29 cellular contexts compared by ENCODE assay signal in the genomic region with DNA sequence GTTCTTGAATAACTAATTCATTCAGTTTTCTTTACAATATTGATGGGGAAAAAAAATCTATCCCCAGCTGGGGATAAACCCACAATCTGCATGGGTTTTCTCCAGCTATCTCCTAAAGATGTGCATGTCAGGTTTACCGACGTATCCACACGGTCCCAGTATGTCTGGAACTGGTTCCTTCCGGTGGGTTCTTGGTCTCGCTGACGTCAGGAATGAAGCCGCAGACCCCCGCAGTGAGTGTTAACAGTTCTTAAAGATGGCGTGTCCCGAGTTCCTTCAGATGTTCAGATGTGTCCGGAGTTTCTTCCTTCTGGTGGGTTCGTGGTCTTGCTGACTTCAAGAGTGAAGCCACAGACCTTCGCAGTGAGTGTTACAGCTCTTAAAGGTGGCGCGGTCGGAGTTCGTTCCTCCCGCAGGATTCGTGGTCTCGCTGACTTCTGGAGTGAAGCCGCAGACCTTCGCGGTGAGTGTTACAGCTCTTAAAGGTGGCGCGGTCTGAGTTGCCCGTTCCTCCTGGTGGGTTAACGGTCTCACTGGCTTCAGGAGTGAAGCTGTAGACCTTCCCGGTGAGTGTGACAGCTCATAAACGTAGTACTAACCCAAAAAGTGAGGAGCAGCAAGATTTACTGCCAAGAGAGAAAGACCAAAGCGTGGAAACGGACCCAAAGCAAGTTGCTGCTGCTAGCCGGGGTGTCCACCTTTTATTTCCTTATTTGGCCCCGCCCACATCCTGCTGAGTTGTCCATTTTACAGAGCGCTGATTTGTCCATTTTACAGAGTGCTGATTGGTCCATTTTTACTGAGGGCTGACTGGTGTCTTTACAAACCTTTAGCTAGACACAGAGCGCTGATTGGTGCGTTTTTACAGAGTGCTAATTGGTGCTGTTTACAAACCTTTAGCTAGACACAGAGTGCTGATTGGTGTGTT.
"Had no signal": no experiment of that assay in that cellular context is flagged by ENCODE, and none has a peak within 500 bp of the region (broad histone marks: within the 10 kb centered on the region; RNA-seq: fewer than 3 reads in every experiment).

No MANE protein-coding gene starts in this region.

- DNase-seq: activated B cell treated with CpG ODN at 0.5 μM for 24 hours; activated CD4-positive, alpha-beta T cell treated with anti-CD3 and anti-CD28 coated beads for 48 hours; activated CD4-positive, alpha-beta T cell treated with anti-CD3 and anti-CD28 coated beads, Interleukin-2, amount 50 U/mL, for 1 hour; activated CD4-positive, alpha-beta T cell treated with anti-CD3 and anti-CD28 coated beads, Interleukin-2, amount 50 U/mL, for 48 hours; activated CD8-positive, alpha-beta memory T cell treated with anti-CD3 and anti-CD28 coated beads for 24 hours; activated CD8-positive, alpha-beta T cell treated with anti-CD3 and anti-CD28 coated beads for 36 hours; activated effector memory CD4-positive, alpha-beta T cell treated with Interleukin-2 at 50 U/mL for 16 hours; activated naive CD4-positive, alpha-beta T cell treated with anti-CD3 and anti-CD28 coated beads for 36 hours; activated naive CD8-positive, alpha-beta T cell treated with anti-CD3 and anti-CD28 coated beads for 36 hours; activated T-cell treated with anti-CD3 and anti-CD28 coated beads, Interleukin-2, amount 50 U/mL, for 4 hours; amniotic stem cell; anterior cingulate cortex; brain microvascular endothelial cell; dorsolateral prefrontal cortex; effector memory CD4-positive, alpha-beta T cell; endodermal cell; foreskin fibroblast; head of caudate nucleus; T-helper 17 cell; T1000; WERI-Rb-1 had no signal

- H3K4me1 Mint-ChIP-seq: activated B cell treated with CpG ODN at 0.5 μM for 24 hours; activated naive CD4-positive, alpha-beta T cell treated with anti-CD3 and anti-CD28 coated beads, Interleukin-2, amount 50 U/mL, for 24 hours; activated naive CD8-positive, alpha-beta T cell treated with anti-CD3 and anti-CD28 coated beads for 36 hours; activated T-helper 17 cell treated with anti-CD3 and anti-CD28 coated beads, Interleukin-2, amount 50 U/mL, for 72 hours; central memory CD8-positive, alpha-beta T cell; endodermal cell; T-helper 17 cell had no signal

- H3K27me3 ChIP-seq: brain microvascular endothelial cell had no signal

- H3K27ac Mint-ChIP-seq: activated B cell treated with CpG ODN at 0.5 μM for 24 hours; activated CD8-positive, alpha-beta T cell treated with anti-CD3 and anti-CD28 coated beads for 36 hours; activated naive CD4-positive, alpha-beta T cell treated with anti-CD3 and anti-CD28 coated beads for 36 hours; activated naive CD4-positive, alpha-beta T cell treated with anti-CD3 and anti-CD28 coated beads, Interleukin-2, amount 50 U/mL, for 24 hours; activated naive CD8-positive, alpha-beta T cell treated with anti-CD3 and anti-CD28 coated beads for 36 hours; activated T-helper 17 cell treated with anti-CD3 and anti-CD28 coated beads, Interleukin-2, amount 50 U/mL, for 72 hours; dendritic cell treated with granulocyte-macrophage colony-stimulating factor and Interleukin-4, amounts not matched to agents 40 ng/mL and 50 ng/mL, for 4 days; endodermal cell; T-helper 17 cell; T-helper 2 cell treated with Interferon-gamma antibody and Interleukin-4, amounts not matched to agents 5 μg/mL and 100 μg/mL, for 36 hours had no signal

- H3K36me3 Mint-ChIP-seq: activated naive CD4-positive, alpha-beta T cell treated with anti-CD3 and anti-CD28 coated beads, Interleukin-2, amount 50 U/mL, for 24 hours; activated naive CD8-positive, alpha-beta T cell treated with anti-CD3 and anti-CD28 coated beads for 36 hours had no signal

- H3K27me3 Mint-ChIP-seq: activated B cell treated with CpG ODN at 0.5 μM for 24 hours; dendritic cell treated with granulocyte-macrophage colony-stimulating factor and Interleukin-4, amounts not matched to agents 40 ng/mL and 50 ng/mL, for 4 days; T-helper 17 cell had no signal

- ATAC-seq: activated CD4-positive, CD25-positive, alpha-beta regulatory T cell treated with anti-CD3 and anti-CD28 coated beads, Interleukin-2, amount 50 U/mL, for 24 hours; activated CD8-positive, alpha-beta T cell treated with anti-CD3 and anti-CD28 coated beads for 36 hours; activated T-cell treated with anti-CD3 and anti-CD28 coated beads, Interleukin-2, amount 50 U/mL, for 4 hours; activated T-helper 17 cell treated with anti-CD3 and anti-CD28 coated beads, Interleukin-2, amount 50 U/mL, for 72 hours; esophagus mucosa; T-helper 17 cell had no signal

- H3K4me3 ChIP-seq: coronary artery, dorsolateral prefrontal cortex had no signal

- H3K4me3 Mint-ChIP-seq: activated B cell treated with CpG ODN at 0.5 μM for 24 hours; activated CD8-positive, alpha-beta T cell treated with anti-CD3 and anti-CD28 coated beads for 36 hours; activated naive CD4-positive, alpha-beta T cell treated with anti-CD3 and anti-CD28 coated beads for 36 hours; activated naive CD4-positive, alpha-beta T cell treated with anti-CD3 and anti-CD28 coated beads, Interleukin-2, amount 50 U/mL, for 24 hours; activated naive CD8-positive, alpha-beta T cell treated with anti-CD3 and anti-CD28 coated beads for 36 hours; activated T-cell treated with anti-CD3 and anti-CD28 coated beads, Interleukin-2, amount 50 U/mL, for 4 hours; activated T-helper 17 cell treated with anti-CD3 and anti-CD28 coated beads, Interleukin-2, amount 50 U/mL, for 72 hours; central memory CD8-positive, alpha-beta T cell; dendritic cell treated with granulocyte-macrophage colony-stimulating factor and Interleukin-4, amounts not matched to agents 40 ng/mL and 50 ng/mL, for 4 days; endodermal cell; T-helper 17 cell; T-helper 2 cell treated with Interferon-gamma antibody and Interleukin-4, amounts not matched to agents 5 μg/mL and 100 μg/mL, for 36 hours had no signal

- H3K9me3 Mint-ChIP-seq: activated CD8-positive, alpha-beta T cell treated with anti-CD3 and anti-CD28 coated beads for 36 hours; activated naive CD8-positive, alpha-beta T cell treated with anti-CD3 and anti-CD28 coated beads for 36 hours; activated T-cell treated with anti-CD3 and anti-CD28 coated beads, Interleukin-2, amount 50 U/mL, for 4 hours; central memory CD8-positive, alpha-beta T cell had no signal

- H3K36me3 ChIP-seq: brain microvascular endothelial cell, WERI-Rb-1 had no signal

- H3K27ac ChIP-seq: brain microvascular endothelial cell, coronary artery, dorsolateral prefrontal cortex, WERI-Rb-1 had no signal
